In genomic region chr4:155207534-155208257, GRCh38 we compare ENCODE assay signal across 11 cellular contexts. TPM values are rescaled to one million over a fixed set of nuclear protein-coding genes. Genes with fewer than 3 reads are reported as not detected.
DNase-seq lines count a peak whose midpoint lies in the region; ATAC-seq and TF ChIP-seq lines count a peak whose summit lies in the region.
"Had no signal": no experiment of that assay in that cellular context is flagged by ENCODE, and none has a peak within 500 bp of the region (broad histone marks: within the 10 kb centered on the region; RNA-seq: fewer than 3 reads in every experiment).

No MANE protein-coding gene starts in this region.

- H3K27me3 Mint-ChIP-seq in activated T-cell treated with anti-CD3 and anti-CD28 coated beads, Interleukin-2, amount 50 U/mL, for 24 hours: peaks cover 58% of the 10 kb centered on the region

- no peaks in the 10 kb centered on the region for H3K4me1 Mint-ChIP-seq in activated T-cell treated with anti-CD3 and anti-CD28 coated beads, Interleukin-2, amount 50 U/mL, for 24 hours (ENCODE audit: low read depth)
- H3K4me1 Mint-ChIP-seq: activated naive CD4-positive, alpha-beta T cell treated with anti-CD3 and anti-CD28 coated beads, Interleukin-2, amount 50 U/mL, for 24 hours had no signal

- no peak overlapping the region for H3K4me3 Mint-ChIP-seq in activated T-cell treated with anti-CD3 and anti-CD28 coated beads, Interleukin-2, amount 50 U/mL, for 24 hours
- H3K4me3 Mint-ChIP-seq: activated naive CD4-positive, alpha-beta T cell treated with anti-CD3 and anti-CD28 coated beads, Interleukin-2, amount 50 U/mL, for 24 hours had no signal

- H3K4me1 ChIP-seq in iPS-20b (ENCODE audit: insufficient read depth, low read length): peaks cover 14% of the 10 kb centered on the region
- H3K4me1 ChIP-seq in thyroid gland: peaks cover 5 to 12% of the 10 kb centered on the region in 2 donors

- H3K4me3 ChIP-seq in HFF-Myc (replicated peaks; ENCODE audit: low read depth, low read length) (no peak overlapping the region), astrocyte of the spinal cord (ENCODE audit: low read depth, low read length) (peak overlapping the region; percentile 37), iPS-20b (ENCODE audit: low read length) (peak overlapping the region; percentile 70), thyroid gland (replicated peaks in 1 of 3) (no peak overlapping the region)

- WGBS in thyroid gland, 2 donors: 2 to 5% methylated on average over 18 to 22 of the region's 26 CpGs

- no peak for DNase-seq in HFF-Myc (ENCODE audit: extremely low read depth, low read depth)
- peak; percentile 7 for DNase-seq in astrocyte of the spinal cord (ENCODE audit: low read depth, low spot score)
- peak; percentile 64 for DNase-seq in retina
- DNase-seq in A172 (ENCODE audit: low spot score): no peak
- no peak for DNase-seq in thyroid gland
- no peak for DNase-seq in activated T-cell treated with anti-CD3 and anti-CD28 coated beads, Interleukin-2, amount 50 U/mL, for 24 hours
- DNase-seq: NCI-H446 had no signal

- no peak for TF ChIP-seq POLR2A in thyroid gland (IDR thresholded peaks at IDR 0.05)

- no peak overlapping the region for H3K27ac Mint-ChIP-seq in activated T-cell treated with anti-CD3 and anti-CD28 coated beads, Interleukin-2, amount 50 U/mL, for 24 hours
- H3K27ac Mint-ChIP-seq: activated naive CD4-positive, alpha-beta T cell treated with anti-CD3 and anti-CD28 coated beads, Interleukin-2, amount 50 U/mL, for 24 hours had no signal

- intact Hi-C loops in thyroid gland (cut with DNase I): no loop called here

- H3K9me3 Mint-ChIP-seq in activated T-cell treated with anti-CD3 and anti-CD28 coated beads, Interleukin-2, amount 50 U/mL, for 24 hours: no peaks in the 10 kb centered on the region
- H3K9me3 Mint-ChIP-seq: activated naive CD4-positive, alpha-beta T cell treated with anti-CD3 and anti-CD28 coated beads, Interleukin-2, amount 50 U/mL, for 24 hours had no signal

- H3K9ac ChIP-seq in iPS-20b (ENCODE audit: low read depth, low read length): peak overlapping the region; percentile 35; the same call in 1 of the 2 replicates

- H3K27ac ChIP-seq in iPS-20b (ENCODE audit: low read length): no peak overlapping the region
- H3K27ac ChIP-seq in thyroid gland: no peak overlapping the region
- H3K27ac ChIP-seq: HL-60 had no signal

- H3K36me3 ChIP-seq in iPS-20b (ENCODE audit: insufficient read depth, low read depth, low read length) (no peaks in the 10 kb centered on the region), thyroid gland (no peaks in the 10 kb centered on the region)

- in situ Hi-C loops in astrocyte of the spinal cord (cut with HindIII; ENCODE audit: low sequenced_read_pairs): no loop called here

- H3K9me3 ChIP-seq in iPS-20b (ENCODE audit: insufficient read depth, low read depth, low read length) (no peaks in the 10 kb centered on the region), thyroid gland (no peaks in the 10 kb centered on the region)

- TF ChIP-seq CTCF in HFF-Myc (IDR thresholded peaks at IDR 0.05; ENCODE audit: low read depth, low read length, missing control alignments): peak; percentile 5
- peak; percentile 14 for TF ChIP-seq CTCF in astrocyte of the spinal cord (IDR thresholded peaks at IDR 0.05; ENCODE audit: low read depth, low read length)
- TF ChIP-seq CTCF in thyroid gland (IDR thresholded peaks at IDR 0.05): no peak

- no peaks in the 10 kb centered on the region for H3K36me3 Mint-ChIP-seq in activated T-cell treated with anti-CD3 and anti-CD28 coated beads, Interleukin-2, amount 50 U/mL, for 24 hours (ENCODE audit: low read depth)
- H3K36me3 Mint-ChIP-seq: activated naive CD4-positive, alpha-beta T cell treated with anti-CD3 and anti-CD28 coated beads, Interleukin-2, amount 50 U/mL, for 24 hours had no signal

- peaks cover 54% of the 10 kb centered on the region for H3K27me3 ChIP-seq in iPS-20b (ENCODE audit: insufficient read depth, low read length)
- H3K27me3 ChIP-seq in thyroid gland: peaks cover 6% of the 10 kb centered on the region

- no peak for ATAC-seq in GM21367 (IDR thresholded peaks at IDR 0.05; ENCODE audit: unreplicated experiment)

RNA-seq across cellular contexts. Expression of gene NPY2R, which starts 0.7 kb away (rescaled TPM):
- total RNA-seq in A172 (2014; rRNA removed; shearing (Covaris generic)): not detected in 2 replicates
- not detected for total RNA-seq in thyroid gland

Comparison
In these comparisons a context has a peak if more than half of its experiments do, and no peak if none do; other contexts are left out.
1. DNase-seq: peak in astrocyte of the spinal cord (single experiment) and retina (single experiment); none in HFF-Myc (single experiment), A172 (single experiment), thyroid gland (0 of 2) and activated T-cell treated with anti-CD3 and anti-CD28 coated beads, Interleukin-2, amount 50 U/mL, for 24 hours (single experiment).
2. H3K4me3 ChIP-seq: peak in astrocyte of the spinal cord (single experiment) and iPS-20b (single experiment); none in HFF-Myc (single experiment) and thyroid gland (0 of 3).
3. CTCF ChIP-seq: peak in HFF-Myc (single experiment) and astrocyte of the spinal cord (single experiment); none in thyroid gland (0 of 6).